17 cellular contexts compared by ENCODE assay signal in the genomic region with DNA sequence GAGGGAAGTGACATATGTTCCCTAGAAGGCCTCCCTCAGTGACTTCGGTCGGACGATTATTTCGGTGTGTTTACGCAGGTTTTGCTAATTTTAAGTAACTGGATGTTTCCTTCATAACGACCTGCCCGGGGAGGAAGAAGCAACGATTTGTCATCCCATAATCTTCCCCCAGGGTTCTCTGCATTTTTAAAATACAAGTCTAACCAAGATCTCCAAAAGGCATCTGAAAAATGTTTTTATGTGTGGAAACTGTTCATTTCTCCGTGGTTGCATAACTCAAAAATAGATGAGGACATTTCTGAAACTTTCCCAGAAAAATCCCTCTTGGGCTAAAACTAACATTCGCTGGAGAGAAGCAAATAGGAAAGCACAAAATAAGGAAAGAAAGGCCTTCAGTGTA.
DNase-seq lines count a peak whose midpoint lies in the region; ATAC-seq, FAIRE-seq and TF ChIP-seq lines count a peak whose summit lies in the region.
"Had no signal": no experiment of that assay in that cellular context is flagged by ENCODE, and none has a peak within 500 bp of the region (broad histone marks: within the 10 kb centered on the region; RNA-seq: fewer than 3 reads in every experiment).

No MANE protein-coding gene starts in this region.

- no peaks in the 10 kb centered on the region for H3K4me1 ChIP-seq in mammary epithelial cell (ENCODE audit: insufficient read depth, low read length)
- H3K4me1 ChIP-seq: prostate gland, thyroid gland had no signal

- H3K27me3 ChIP-seq in mammary epithelial cell (ENCODE audit: insufficient read depth, low read length), result no peaks in the 10 kb centered on the region
- no peaks in the 10 kb centered on the region for H3K27me3 ChIP-seq in CD4-positive, alpha-beta T cell (ENCODE audit: control insufficient read depth, insufficient read depth, low read length)
- H3K27me3 ChIP-seq: thyroid gland had no signal

- no peak overlapping the region for H3K4me2 ChIP-seq in mammary epithelial cell (ENCODE audit: insufficient read depth, low read depth, low read length)

- no peak overlapping the region for H3K27ac ChIP-seq in mammary epithelial cell (ENCODE audit: insufficient read depth, low read depth, low read length)
- H3K27ac ChIP-seq in CD4-positive, alpha-beta T cell (ENCODE audit: low read depth, low read length), result no peak overlapping the region
- H3K27ac ChIP-seq: prostate gland had no signal

- no peak for ATAC-seq in CD4-positive, alpha-beta T cell (ENCODE audit: poor library complexity)

- BruUV-seq in MCF 10A (replicated peaks; lab: Mats Ljungman, UMichigan) (no TSS peak), mammary epithelial cell (replicated peaks; lab: Mats Ljungman, UMichigan) (no TSS peak)

- DNase-seq in MCF 10A (ENCODE audit: unreplicated experiment) (peak; percentile 31), mammary epithelial cell (no peak), cardiac fibroblast (ENCODE audit: low read depth in 2 of 2) (peak; percentile 3 to 15), nucleus accumbens (lab: John Stamatoyannopoulos, UW) (no peak), kidney tubule cell (ENCODE audit: low spot score) (no peak), HTR-8/SVneo (ENCODE audit: insufficient read length, low spot score) (no peak)
- no peak for DNase-seq in CD4-positive, alpha-beta T cell
- DNase-seq: COR-L47; effector memory CD4-positive, alpha-beta T cell; IMR-90; kidney; NCI-H1105; NCI-H2171 treated with DMSO at 0.1 percent for 48 hours; thyroid gland had no signal

- H3K36me3 Mint-ChIP-seq in MCF 10A (ENCODE audit: insufficient read depth, unreplicated experiment), result no peaks in the 10 kb centered on the region
- no peaks in the 10 kb centered on the region for H3K36me3 Mint-ChIP-seq in nephron (ENCODE audit: low read depth)
- no peaks in the 10 kb centered on the region for H3K36me3 Mint-ChIP-seq in CD4-positive, alpha-beta T cell (ENCODE audit: low read depth)

- in situ Hi-C loops in mammary epithelial cell (cut with MboI; ENCODE audit: low sequenced_read_pairs in 2 of 2), result no loop called here

- H3K9ac ChIP-seq in mammary epithelial cell (ENCODE audit: insufficient read depth, low read length), result no peak overlapping the region

- peak overlapping the region; percentile 79 for H3K27ac Mint-ChIP-seq in MCF 10A (ENCODE audit: low read depth, unreplicated experiment)
- peak overlapping the region; percentile 12 to 59 (median 45) for H3K27ac Mint-ChIP-seq in nephron
- no peak overlapping the region for H3K27ac Mint-ChIP-seq in CD4-positive, alpha-beta T cell
- H3K27ac Mint-ChIP-seq: activated T-helper 2 cell treated with anti-CD3 and anti-CD28 coated beads, Interferon-gamma antibody, Interleukin-2, Interleukin-4, amounts not matched to agents 10 μg/mL and 5 μg/mL and 100 μg/mL, durations not matched to agents 14 hours and 24 hours and 36 hours had no signal

- dilution Hi-C loops in mammary epithelial cell (cut with HindIII; ENCODE audit: low sequenced_read_pairs), result no loop called here

- H4K20me1 ChIP-seq in mammary epithelial cell (ENCODE audit: insufficient read depth, low read length), result no peaks in the 10 kb centered on the region

- H3K27me3 Mint-ChIP-seq in MCF 10A (ENCODE audit: insufficient read depth, unreplicated experiment) (no peaks in the 10 kb centered on the region), nephron (ENCODE audit: low read depth) (no peaks in the 10 kb centered on the region)
- H3K27me3 Mint-ChIP-seq in CD4-positive, alpha-beta T cell, result no peaks in the 10 kb centered on the region

- H3K9me3 Mint-ChIP-seq in MCF 10A (ENCODE audit: unreplicated experiment), result no peaks in the 10 kb centered on the region
- H3K9me3 Mint-ChIP-seq in nephron, result peaks cover 5% of the 10 kb centered on the region
- H3K9me3 Mint-ChIP-seq in CD4-positive, alpha-beta T cell, result peaks cover 4% of the 10 kb centered on the region

- TF ChIP-seq CTCF in MCF 10A (IDR thresholded peaks at IDR 0.05; ENCODE audit: unreplicated experiment) (no peak), mammary epithelial cell (conservative IDR thresholded peaks at IDR 0.05 in 1 of 2, IDR thresholded peaks at IDR 0.05 in 1 of 2; ENCODE audit: extremely low read depth in 1 of 2, insufficient read depth in 1 of 2, low read depth in 1 of 2, low read length in 2 of 2) (no peak), cardiac fibroblast (IDR thresholded peaks at IDR 0.05; ENCODE audit: low read depth, low read length) (no peak), nephron (IDR thresholded peaks at IDR 0.05; ENCODE audit: unreplicated experiment in 3 of 3) (no peak)
- no peak for TF ChIP-seq CTCF in CD4-positive, alpha-beta T cell (IDR thresholded peaks at IDR 0.05)

- peaks cover 3% of the 10 kb centered on the region for H3K9me3 ChIP-seq in mammary epithelial cell (replicated peaks; ENCODE audit: insufficient read depth, low read length)
- H3K9me3 ChIP-seq in CD4-positive, alpha-beta T cell (ENCODE audit: control insufficient read depth, low read length), result no peaks in the 10 kb centered on the region
- H3K9me3 ChIP-seq: prostate gland, thyroid gland had no signal

- H3K4me3 ChIP-seq in mammary epithelial cell (replicated peaks in 1 of 3; ENCODE audit: insufficient read depth in 1 of 3, low read depth in 2 of 3, low read length in 3 of 3), result no peak overlapping the region
- no peak overlapping the region for H3K4me3 ChIP-seq in cardiac fibroblast (replicated peaks in 1 of 2; ENCODE audit: low read depth in 2 of 2, low read length in 2 of 2)
- H3K4me3 ChIP-seq: prostate gland, thyroid gland had no signal

- no peaks in the 10 kb centered on the region for H3K79me2 ChIP-seq in mammary epithelial cell (ENCODE audit: insufficient read depth, low read length)

- H3K4me1 Mint-ChIP-seq in MCF 10A (ENCODE audit: insufficient read depth, unreplicated experiment), result peaks cover 5% of the 10 kb centered on the region
- H3K4me1 Mint-ChIP-seq in nephron, result peaks cover 22% of the 10 kb centered on the region
- H3K4me1 Mint-ChIP-seq in CD4-positive, alpha-beta T cell (ENCODE audit: low read depth), result no peaks in the 10 kb centered on the region

- H3K4me3 Mint-ChIP-seq in MCF 10A (ENCODE audit: unreplicated experiment) (peak overlapping the region; percentile 52), nephron (no peak overlapping the region)
- H3K4me3 Mint-ChIP-seq in CD4-positive, alpha-beta T cell, result no peak overlapping the region

- no peak overlapping the region for H2AFZ ChIP-seq in mammary epithelial cell (ENCODE audit: low read depth, low read length)

- no peaks in the 10 kb centered on the region for H3K36me3 ChIP-seq in mammary epithelial cell (ENCODE audit: insufficient read depth, low read length)
- H3K36me3 ChIP-seq: prostate gland, thyroid gland had no signal

- FAIRE-seq in HTR-8/SVneo (lab: Jason Lieb, UNC), result no peak
- FAIRE-seq: kidney had no signal

- WGBS in mammary epithelial cell (ENCODE audit: low coverage, missing lambda C conversion rate), result 25% methylated on average over 10 of the region's 10 CpGs

- CTCF ChIA-PET in MCF 10A (lab: Yijun Ruan, JAX) (no interaction called here), mammary epithelial cell (lab: Charles Lee; ENCODE audit: low non-redundant PET) (no interaction called here)
- CTCF ChIA-PET in CD4-positive, alpha-beta T cell (lab: Charles Lee), result no interaction called here

- intact Hi-C loops in MCF 10A (cut with micrococcal nuclease) (no loop called here), mammary epithelial cell (cut with micrococcal nuclease) (no loop called here)
- intact Hi-C loops in CD4-positive, alpha-beta T cell (cut with DNase I, micrococcal nuclease), result no loop called here

- POLR2A ChIA-PET in MCF 10A (lab: Yijun Ruan, JAX), result no interaction called here
- POLR2A ChIA-PET in CD4-positive, alpha-beta T cell (lab: Charles Lee), result no interaction called here

Comparison
In these comparisons a context has a peak if more than half of its experiments do, and no peak if none do; other contexts are left out.
1. DNase-seq: peak in MCF 10A (single experiment) and cardiac fibroblast (2 of 2); none in mammary epithelial cell (single experiment), nucleus accumbens (0 of 56), kidney tubule cell (single experiment), HTR-8/SVneo (single experiment) and CD4-positive, alpha-beta T cell (0 of 10).